Comparison of ENCODE assay signal across 8 cellular contexts in genomic region chr14:93206793-93207467, GRCh38.
DNase-seq lines count a peak whose midpoint lies in the region; ATAC-seq and TF ChIP-seq lines count a peak whose summit lies in the region.

GON7 (minus strand) TSS chr14:93207065; CDS start chr14:93207037, 28 bp downstream.
UBR7 (plus strand) TSS chr14:93207256; CDS start chr14:93207292, 36 bp downstream.

- DNase-seq in AG10803 (ENCODE audit: low read depth) (peak; percentile 95), NCI-H345 treated with DMSO at 0.1 percent for 48 hours (lab: John Stamatoyannopoulos, UW; ENCODE audit: unreplicated experiment) (peak; percentile 100), inferior parietal cortex (ENCODE audit: extremely low spot score) (peak; percentile 97)
- peak; percentile 71 to 75 (median 74) for DNase-seq in activated CD4-positive, CD25-positive, alpha-beta regulatory T cell (lab: John Stamatoyannopoulos, UW)
- DNase-seq in central memory CD4-positive, alpha-beta T cell: peak; percentile 84
- DNase-seq in stimulated activated CD4-positive, alpha-beta T cell treated with anti-CD3 and anti-CD28 coated beads, Interleukin-12 subunit alpha, Interleukin-12 subunit beta, amount 100 ng/mL, for 24 hours (ENCODE audit: low read depth in 2 of 2): peak; percentile 77 to 88

- peak; percentile 34; the same call in 1 of the 2 replicates for TF ChIP-seq CTCF in AG10803 (conservative IDR thresholded peaks at IDR 0.05; ENCODE audit: low read length)

- peak; percentile 89 for ATAC-seq in GM19023 (IDR thresholded peaks at IDR 0.05; ENCODE audit: unreplicated experiment)
- peak; percentile 86 for ATAC-seq in HG03280 (IDR thresholded peaks at IDR 0.05; ENCODE audit: unreplicated experiment)

- peak within 1 kb of the TSS; percentile 73 for H3K4me3 ChIP-seq in AG10803 (ENCODE audit: low read length)

Comparison
In these comparisons a context has a peak if more than half of its experiments do, and no peak if none do; other contexts are left out.
1. Peak in every context shown above with its lines: DNase-seq, ATAC-seq and H3K4me3 ChIP-seq.